13 cellular contexts compared by ENCODE assay signal in genomic region chr5:177314376-177315342, GRCh38.
"Had no signal": no experiment of that assay in that cellular context is flagged by ENCODE, and none has a peak within 500 bp of the region (broad histone marks: within the 10 kb centered on the region; RNA-seq: fewer than 3 reads in every experiment).

No MANE protein-coding gene starts in this region.

- FAIRE-seq: bronchial epithelial cell had no signal

- H3K27me3 ChIP-seq: foreskin keratinocyte, sigmoid colon, tibial artery had no signal

- H3K27me3 Mint-ChIP-seq: activated B cell treated with CpG ODN at 0.5 μM for 24 hours; effector memory CD8-positive, alpha-beta T cell; stimulated activated memory B cell treated with anti-CD40 and anti-IgM and Interleukin-4, amounts not matched to agents 10 μg/mL and 1 μg/mL and 100 μg/mL, for 72 hours had no signal

- H3K4me1 ChIP-seq: foreskin keratinocyte had no signal

- ATAC-seq: effector memory CD8-positive, alpha-beta T cell; foreskin keratinocyte; stimulated activated memory B cell treated with anti-CD40 and anti-IgM and Interleukin-4, amounts not matched to agents 10 μg/mL and 1 μg/mL and 100 μg/mL, for 72 hours had no signal

- H3K27ac ChIP-seq: foreskin keratinocyte, sigmoid colon, tibial artery had no signal

- H3K4me3 Mint-ChIP-seq: activated B cell treated with CpG ODN at 0.5 μM for 24 hours; activated T-helper 1 cell treated with anti-CD3 and anti-CD28 coated beads, Interleukin-12 subunit alpha, Interleukin-12 subunit beta, Interleukin-2, Interleukin-4 antibody, amounts not matched to agents 30 ng/mL and 10 ng/mL and 1 ng/mL, durations not matched to agents 14 hours and 24 hours and 36 hours; effector memory CD8-positive, alpha-beta T cell; nephron; stimulated activated memory B cell treated with anti-CD40 and anti-IgM and Interleukin-4, amounts not matched to agents 10 μg/mL and 1 μg/mL and 100 μg/mL, for 72 hours had no signal

- H3K9me3 Mint-ChIP-seq: activated B cell treated with CpG ODN at 0.5 μM for 24 hours; effector memory CD8-positive, alpha-beta T cell had no signal

- DNase-seq: activated B cell treated with CpG ODN at 0.5 μM for 24 hours; activated CD4-positive, alpha-beta T cell treated with anti-CD3 and anti-CD28 coated beads for 48 hours; anterior cingulate cortex; dermis blood vessel endothelial cell; effector memory CD8-positive, alpha-beta T cell; foreskin keratinocyte; sigmoid colon; stimulated activated CD4-positive, alpha-beta T cell treated with anti-CD3 and anti-CD28 coated beads, Interleukin-2, amount 100 ng/mL, for 24 hours had no signal

- H3K4me3 ChIP-seq: sigmoid colon, tibial artery had no signal

- H3K9me3 ChIP-seq: sigmoid colon, tibial artery had no signal

- H3K27ac Mint-ChIP-seq: activated B cell treated with CpG ODN at 0.5 μM for 24 hours; activated T-helper 1 cell treated with anti-CD3 and anti-CD28 coated beads, Interleukin-12 subunit alpha, Interleukin-12 subunit beta, Interleukin-2, Interleukin-4 antibody, amounts not matched to agents 30 ng/mL and 10 ng/mL and 1 ng/mL, durations not matched to agents 14 hours and 24 hours and 36 hours; effector memory CD8-positive, alpha-beta T cell; nephron; stimulated activated memory B cell treated with anti-CD40 and anti-IgM and Interleukin-4, amounts not matched to agents 10 μg/mL and 1 μg/mL and 100 μg/mL, for 72 hours had no signal
